ENCODE assay signal across 8 cellular contexts in genomic region chr19:53772943-53773342, GRCh38. TPM values are rescaled to one million over a fixed set of nuclear protein-coding genes. Genes with fewer than 3 reads are reported as not detected.
DNase-seq lines count a peak whose midpoint lies in the region; ATAC-seq and TF ChIP-seq lines count a peak whose summit lies in the region.

No MANE protein-coding gene starts in this region.

- no peaks in the 10 kb centered on the region for H3K4me1 ChIP-seq in CD8-positive, alpha-beta memory T cell (ENCODE audit: insufficient read depth, low read length)
- H3K4me1 ChIP-seq in PC-9 (replicated peaks; ENCODE audit: insufficient read depth): peaks cover 14% of the 10 kb centered on the region

- no peak for ATAC-seq in activated naive CD8-positive, alpha-beta T cell treated with anti-CD3 and anti-CD28 coated beads, Interleukin-2, amount 50 U/mL, for 24 hours
- ATAC-seq in HG03432 (IDR thresholded peaks at IDR 0.05; ENCODE audit: unreplicated experiment): no peak
- ATAC-seq in HG03108 (IDR thresholded peaks at IDR 0.05; ENCODE audit: unreplicated experiment): no peak

- CTCF ChIA-PET in CD8-positive, alpha-beta memory T cell (lab: Charles Lee): interaction anchor here (1.0 to 1.8 kb wide), 2 partner anchors 18 to 20 kb away, joined by 3 to 4 read pairs; no protein-coding TSS in a partner anchor
- CTCF ChIA-PET in PC-9 (lab: Charles Lee): interaction anchor here (0.6 to 0.7 kb wide), 2 partner anchors 132 to 657 kb away, joined by 4 to 6 read pairs; no protein-coding TSS in a partner anchor

- H3K4me2 ChIP-seq in PC-9: no peak overlapping the region

- no peak overlapping the region for H3K27ac ChIP-seq in CD8-positive, alpha-beta memory T cell (ENCODE audit: low read depth, low read length)
- H3K27ac ChIP-seq in PC-9: no peak overlapping the region

- H3K79me2 ChIP-seq in PC-9 (ENCODE audit: low read depth): no peaks in the 10 kb centered on the region

- POLR2A ChIA-PET in CD8-positive, alpha-beta memory T cell (lab: Charles Lee): no interaction called here
- POLR2A ChIA-PET in PC-9 (lab: Charles Lee; ENCODE audit: unreplicated experiment): no interaction called here

- TF ChIP-seq CTCF in PC-9 (conservative IDR thresholded peaks at IDR 0.05): peak; percentile 92

- no peak overlapping the region for H2AFZ ChIP-seq in PC-9

- H3K4me1 Mint-ChIP-seq in CD8-positive, alpha-beta memory T cell: peaks cover 3 to 5% (median 4%) of the 10 kb centered on the region in 3 donors
- H3K4me1 Mint-ChIP-seq in activated naive CD8-positive, alpha-beta T cell treated with anti-CD3 and anti-CD28 coated beads, Interleukin-2, amount 50 U/mL, for 24 hours: no peaks in the 10 kb centered on the region

- no peaks in the 10 kb centered on the region for H3K9me3 ChIP-seq in CD8-positive, alpha-beta memory T cell (ENCODE audit: low read length)
- H3K9me3 ChIP-seq in PC-9 (ENCODE audit: insufficient read depth, low read depth): no peaks in the 10 kb centered on the region

- H3K9me2 ChIP-seq in PC-9 (ENCODE audit: insufficient read depth): no peaks in the 10 kb centered on the region

- 0 out of 2 replicates have a peak, but pooled peaks cover 4% of the 10 kb centered on the region for H3F3A ChIP-seq in PC-9 (ENCODE audit: insufficient read depth, low read depth)

- no peak overlapping the region for H3K27ac Mint-ChIP-seq in CD8-positive, alpha-beta memory T cell
- no peak overlapping the region for H3K27ac Mint-ChIP-seq in activated naive CD8-positive, alpha-beta T cell treated with anti-CD3 and anti-CD28 coated beads, Interleukin-2, amount 50 U/mL, for 24 hours

- intact Hi-C loops in PC-9 (cut with micrococcal nuclease; ENCODE audit: unreplicated experiment): loop anchor here (1.0 to 5.0 kb wide), 2 partner anchors 20 to 459 kb away; no protein-coding TSS in a partner anchor

- H3K4me3 ChIP-seq in CD8-positive, alpha-beta memory T cell (ENCODE audit: low read length): no peak overlapping the region
- H3K4me3 ChIP-seq in PC-9: no peak overlapping the region

- no peaks in the 10 kb centered on the region for H4K20me1 ChIP-seq in PC-9 (ENCODE audit: insufficient read depth)

- H3K9me3 Mint-ChIP-seq in CD8-positive, alpha-beta memory T cell: peaks cover 0 to 4% (median 0%) of the 10 kb centered on the region in 5 donors
- H3K9me3 Mint-ChIP-seq in activated naive CD8-positive, alpha-beta T cell treated with anti-CD3 and anti-CD28 coated beads, Interleukin-2, amount 50 U/mL, for 24 hours: no peaks in the 10 kb centered on the region

- no peaks in the 10 kb centered on the region for H3K36me3 ChIP-seq in CD8-positive, alpha-beta memory T cell (ENCODE audit: insufficient read depth, low read length)
- no peaks in the 10 kb centered on the region for H3K36me3 ChIP-seq in PC-9 (ENCODE audit: low read depth)

- H3K27me3 ChIP-seq in CD8-positive, alpha-beta memory T cell (ENCODE audit: insufficient read depth, low read length, poor library complexity, severe bottlenecking): no peaks in the 10 kb centered on the region
- H3K27me3 ChIP-seq in PC-9 (ENCODE audit: insufficient read depth, low read depth): no peaks in the 10 kb centered on the region

- DNase-seq in CD8-positive, alpha-beta memory T cell: peak; percentile 13 to 50 (median 24)
- peak; percentile 37 for DNase-seq in HK-2 (ENCODE audit: unreplicated experiment)
- DNase-seq in PC-9: peak; percentile 56 to 62
- peak; percentile 54 for DNase-seq in activated naive CD8-positive, alpha-beta T cell treated with anti-CD3 and anti-CD28 coated beads, Interleukin-2, amount 50 U/mL, for 24 hours
- peak; percentile 68 for DNase-seq in iPS DF 4.7 (ENCODE audit: extremely low read depth, low spot score)
- DNase-seq in stimulated activated CD4-positive, alpha-beta T cell treated with anti-CD3 and anti-CD28 coated beads, Interleukin-12 subunit alpha, Interleukin-12 subunit beta, amount 100 ng/mL, for 4 hours: peak; percentile 31

- no peaks in the 10 kb centered on the region for H3K36me3 Mint-ChIP-seq in CD8-positive, alpha-beta memory T cell
- no peaks in the 10 kb centered on the region for H3K36me3 Mint-ChIP-seq in activated naive CD8-positive, alpha-beta T cell treated with anti-CD3 and anti-CD28 coated beads, Interleukin-2, amount 50 U/mL, for 24 hours (ENCODE audit: low read depth)

- BruUV-seq in PC-9 (replicated peaks; lab: Mats Ljungman, UMichigan): no TSS peak

- H3K4me3 Mint-ChIP-seq in CD8-positive, alpha-beta memory T cell: no peak overlapping the region
- no peak overlapping the region for H3K4me3 Mint-ChIP-seq in activated naive CD8-positive, alpha-beta T cell treated with anti-CD3 and anti-CD28 coated beads, Interleukin-2, amount 50 U/mL, for 24 hours

- H3K27me3 Mint-ChIP-seq in CD8-positive, alpha-beta memory T cell: peaks cover 6 to 13% of the 10 kb centered on the region in 2 donors
- H3K27me3 Mint-ChIP-seq in activated naive CD8-positive, alpha-beta T cell treated with anti-CD3 and anti-CD28 coated beads, Interleukin-2, amount 50 U/mL, for 24 hours: peaks cover 4% of the 10 kb centered on the region

RNA-seq across cellular contexts. Expression of gene NLRP12, which starts 51.2 kb away (rescaled TPM):
- not detected for total RNA-seq in CD8-positive, alpha-beta memory T cell
- polyA plus RNA-seq in CD8-positive, alpha-beta memory T cell: not detected
- 0.20 and 0.37 TPM in 2 replicates for total RNA-seq in PC-9 (2021)
